ENCODE assay signal across 18 cellular contexts in the genomic region with DNA sequence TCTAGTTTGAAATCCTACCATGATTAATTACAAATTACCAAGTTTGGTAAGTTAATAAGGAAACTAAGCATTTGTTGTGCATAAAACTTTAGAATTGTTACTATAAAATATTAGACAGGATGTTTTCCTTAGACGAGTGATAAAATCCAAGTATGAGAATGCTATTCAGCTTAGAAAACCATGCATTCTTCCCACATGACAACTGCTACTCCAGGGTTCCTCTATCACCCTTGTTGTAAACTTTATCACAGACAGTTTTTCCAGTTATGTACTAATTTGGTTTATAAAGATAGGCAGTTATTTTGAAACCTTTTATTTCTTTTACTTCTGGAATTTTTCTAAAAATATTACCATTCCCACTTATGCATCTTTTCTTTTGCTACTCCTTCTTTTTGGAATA. TPM values are rescaled to one million over a fixed set of nuclear protein-coding genes. Genes with fewer than 3 reads are reported as not detected.
DNase-seq lines count a peak whose midpoint lies in the region; ATAC-seq and TF ChIP-seq lines count a peak whose summit lies in the region.
"Had no signal": no experiment of that assay in that cellular context is flagged by ENCODE, and none has a peak within 500 bp of the region (broad histone marks: within the 10 kb centered on the region; RNA-seq: fewer than 3 reads in every experiment).

No MANE protein-coding gene starts in this region.

- H3K9me2 ChIP-seq in GM23248 (ENCODE audit: insufficient read depth): no peaks in the 10 kb centered on the region

- H3K4me1 Mint-ChIP-seq in activated naive CD4-positive, alpha-beta T cell treated with anti-CD3 and anti-CD28 coated beads for 36 hours (ENCODE audit: low read depth): no peaks in the 10 kb centered on the region
- H3K4me1 Mint-ChIP-seq: CD8-positive, alpha-beta memory T cell had no signal

- H3K4me1 ChIP-seq in GM23248 (ENCODE audit: insufficient read depth) (peaks cover 19% of the 10 kb centered on the region), prostate gland (replicated peaks) (no peaks in the 10 kb centered on the region)
- H3K4me1 ChIP-seq: BLaER1 had no signal

- H3K27me3 Mint-ChIP-seq in activated naive CD4-positive, alpha-beta T cell treated with anti-CD3 and anti-CD28 coated beads for 36 hours (ENCODE audit: low read depth): no peaks in the 10 kb centered on the region
- H3K27me3 Mint-ChIP-seq: CD8-positive, alpha-beta memory T cell had no signal

- H3K4me3 Mint-ChIP-seq in activated naive CD4-positive, alpha-beta T cell treated with anti-CD3 and anti-CD28 coated beads for 36 hours: no peak overlapping the region
- H3K4me3 Mint-ChIP-seq: CD8-positive, alpha-beta memory T cell had no signal

- H3K9me3 Mint-ChIP-seq in activated naive CD4-positive, alpha-beta T cell treated with anti-CD3 and anti-CD28 coated beads for 36 hours: no peaks in the 10 kb centered on the region
- H3K9me3 Mint-ChIP-seq: CD8-positive, alpha-beta memory T cell had no signal

- H3K36me3 Mint-ChIP-seq in activated naive CD4-positive, alpha-beta T cell treated with anti-CD3 and anti-CD28 coated beads for 36 hours (ENCODE audit: low read depth): peaks cover 6% of the 10 kb centered on the region

- in situ Hi-C loops in GM23248 (cut with MboI): no loop called here
- in situ Hi-C loops in brain microvascular endothelial cell (cut with HindIII; ENCODE audit: low pct_ligation_motif_present, low sequenced_read_pairs): no loop called here

- TF ChIP-seq POLR2A in prostate gland (IDR thresholded peaks at IDR 0.05): no peak

- H3K9ac ChIP-seq in GM23248: peak overlapping the region; percentile 7; the same call in 1 of the 2 replicates
- H3K9ac ChIP-seq: BLaER1 had no signal

- H3K36me3 ChIP-seq in GM23248 (ENCODE audit: low read depth) (peaks cover 80% of the 10 kb centered on the region), brain microvascular endothelial cell (replicated peaks) (peaks cover 38% of the 10 kb centered on the region), prostate gland (no peaks in the 10 kb centered on the region)

- H3K4me3 ChIP-seq in GM23248 (no peak overlapping the region), brain microvascular endothelial cell (ENCODE audit: low read depth, low read length) (no peak overlapping the region), prostate gland (no peak overlapping the region)
- H3K4me3 ChIP-seq: BLaER1 had no signal

- TF ChIP-seq CTCF in brain microvascular endothelial cell (IDR thresholded peaks at IDR 0.05; ENCODE audit: low read depth, low read length, missing control alignments) (no peak), prostate gland (IDR thresholded peaks at IDR 0.05) (no peak)

- ATAC-seq in GM18873 (IDR thresholded peaks at IDR 0.05; ENCODE audit: low FRiP score, unreplicated experiment) (no peak), GM18909 (IDR thresholded peaks at IDR 0.05; ENCODE audit: poor library complexity, unreplicated experiment) (no peak)

- H2AFZ ChIP-seq in GM23248: no peak overlapping the region

- CTCF ChIA-PET in activated naive CD4-positive, alpha-beta T cell treated with anti-CD3 and anti-CD28 coated beads for 36 hours (lab: Charles Lee): no interaction called here

- DNase-seq in GM23248 (peak; percentile 50), brain microvascular endothelial cell (peak; percentile 11), iris pigment epithelial cell (ENCODE audit: low read depth) (peak; percentile 67), prostate gland (ENCODE audit: low spot score) (no peak)
- no peak for DNase-seq in activated naive CD4-positive, alpha-beta T cell treated with anti-CD3 and anti-CD28 coated beads for 36 hours
- DNase-seq: CD8-positive, alpha-beta memory T cell; DMS79; GDM1; KG1; NCI-H1417 treated with DMSO at 0.1 percent for 48 hours; NCI-H2029; NCI-H2171; NCI-H446; OCI-M1; SIG-M5 had no signal

- H3K27me3 ChIP-seq in GM23248 (replicated peaks; ENCODE audit: insufficient read depth) (no peaks in the 10 kb centered on the region), brain microvascular endothelial cell (replicated peaks) (no peaks in the 10 kb centered on the region), prostate gland (replicated peaks; ENCODE audit: insufficient read depth) (no peaks in the 10 kb centered on the region)
- H3K27me3 ChIP-seq: BLaER1 had no signal

- H3F3A ChIP-seq in GM23248 (ENCODE audit: insufficient read depth): peaks cover 74% of the 10 kb centered on the region

- H3K79me2 ChIP-seq in GM23248 (ENCODE audit: insufficient read depth): peaks cover 70% of the 10 kb centered on the region

- 45 to 46% methylated on average over 1 of the region's 1 CpG for WGBS in GM23248 (ENCODE audit: low coverage in 1 of 2, low lambda C conversion rate in 2 of 2, missing lambda C conversion rate in 2 of 2), 2 experiments
- WGBS in prostate gland: 61% methylated on average over 1 of the region's 1 CpG

- H3K27ac ChIP-seq in GM23248 (peak overlapping the region; percentile 34), brain microvascular endothelial cell (no peak overlapping the region), prostate gland (no peak overlapping the region)
- H3K27ac ChIP-seq: BLaER1 had no signal

- intact Hi-C loops in prostate gland (cut with DNase I): no loop called here
- intact Hi-C loops in activated naive CD4-positive, alpha-beta T cell treated with anti-CD3 and anti-CD28 coated beads for 36 hours (cut with micrococcal nuclease): no loop called here

- H4K20me1 ChIP-seq in GM23248 (ENCODE audit: insufficient read depth): no peaks in the 10 kb centered on the region
- H4K20me1 ChIP-seq: BLaER1 had no signal

- H3K9me3 ChIP-seq in GM23248 (ENCODE audit: low read depth): no peaks in the 10 kb centered on the region
- no peaks in the 10 kb centered on the region for H3K9me3 ChIP-seq in prostate gland
- H3K9me3 ChIP-seq: BLaER1 had no signal

- H3K27ac Mint-ChIP-seq in activated naive CD4-positive, alpha-beta T cell treated with anti-CD3 and anti-CD28 coated beads for 36 hours: no peak overlapping the region

- peak overlapping the region; percentile 20 for H3K4me2 ChIP-seq in GM23248 (ENCODE audit: unreplicated experiment)
- H3K4me2 ChIP-seq: BLaER1 had no signal

RNA-seq across cellular contexts. Expression of gene SIRT1, which starts 52.0 kb away (rescaled TPM):
- 14.6 and 15.7 TPM in 2 replicates for total RNA-seq in GM23248 (2014; rRNA removed; shearing (Covaris generic))
- 9.4 and 10.1 TPM in 2 replicates for polyA plus RNA-seq in GM23248 (2016; fragmentation: Nextera tagmentation; extraction: Ambion mirVana)
- total RNA-seq in prostate gland: 10 to 100 TPM; 22.0 to 46.2 TPM
- 10 to 100 TPM; 18.7 to 18.8 TPM for total RNA-seq in activated naive CD4-positive, alpha-beta T cell treated with anti-CD3 and anti-CD28 coated beads for 36 hours

Comparison
In these comparisons a context has a peak if more than half of its experiments do, and no peak if none do; other contexts are left out.
1. DNase-seq: peak in GM23248 (single experiment), brain microvascular endothelial cell (single experiment) and iris pigment epithelial cell (single experiment); none in prostate gland (single experiment) and activated naive CD4-positive, alpha-beta T cell treated with anti-CD3 and anti-CD28 coated beads for 36 hours (single experiment).